Comparison of ENCODE assay signal across 14 cellular contexts in the genomic region with DNA sequence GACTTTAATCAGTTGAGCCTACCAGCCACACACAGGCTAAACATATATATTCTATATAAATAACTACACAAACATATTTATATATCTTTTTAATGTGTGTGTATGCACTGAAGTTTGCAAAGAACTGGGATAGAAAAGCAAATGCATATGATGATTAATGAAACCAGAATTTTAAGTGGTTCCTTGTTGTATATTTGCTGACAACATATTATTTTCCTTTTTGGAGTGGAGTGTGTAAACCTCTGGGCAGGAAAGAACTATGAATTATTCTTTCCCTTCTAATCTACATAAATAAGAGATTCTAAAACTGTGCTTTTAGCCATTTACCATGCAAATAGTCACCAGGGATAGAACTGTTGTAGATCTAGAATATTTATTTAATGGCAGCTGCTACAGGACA.
A peak's percentile ranks its signal among the peaks of the same experiment; 100 is the strongest.
DNase-seq lines count a peak whose midpoint lies in the region; ATAC-seq and TF ChIP-seq lines count a peak whose summit lies in the region.
"Had no signal": no experiment of that assay in that cellular context is flagged by ENCODE, and none has a peak within 500 bp of the region (broad histone marks: within the 10 kb centered on the region; RNA-seq: fewer than 3 reads in every experiment).

No MANE protein-coding gene starts in this region.

- 0 out of 2 replicates have a peak overlapping the region, but pooled peaks have one; percentile 50 for H3K4me2 ChIP-seq in GM23338
- H3K4me2 ChIP-seq in mesenchymal stem cell (ENCODE audit: low read length, poor library complexity, severe bottlenecking), result no peak overlapping the region

- no peak overlapping the region for H2AK5ac ChIP-seq in mesenchymal stem cell (ENCODE audit: low read length, severe bottlenecking)

- H3K4me1 Mint-ChIP-seq in GM23338 (peaks cover 27% of the 10 kb centered on the region), brain (peaks cover 31% of the 10 kb centered on the region)
- H3K4me1 Mint-ChIP-seq: CD8-positive, alpha-beta memory T cell had no signal

- H3K27me3 ChIP-seq in GM23338 (ENCODE audit: insufficient read depth) (no peaks in the 10 kb centered on the region), mesenchymal stem cell (ENCODE audit: control insufficient read depth in 1 of 2, insufficient read depth in 1 of 2, low read length in 2 of 2) (no peaks in the 10 kb centered on the region), spleen (replicated peaks in 1 of 7) (no peaks in the 10 kb centered on the region)
- H3K27me3 ChIP-seq: BE2C had no signal

- H3K27ac Mint-ChIP-seq in GM23338 (no peak overlapping the region), brain (peak overlapping the region in 4 of 5 experiments; percentile 73 to 95 (median 86))
- H3K27ac Mint-ChIP-seq: CD4-positive, CD25-positive, alpha-beta regulatory T cell had no signal

- no peaks in the 10 kb centered on the region for H3F3A ChIP-seq in GM23338 (replicated peaks; ENCODE audit: low read depth)

- H4K8ac ChIP-seq in mesenchymal stem cell (ENCODE audit: low read length), result no peak overlapping the region

- no peaks in the 10 kb centered on the region for H3K36me3 ChIP-seq in GM23338 (ENCODE audit: insufficient read depth)
- H3K36me3 ChIP-seq in mesenchymal stem cell (ENCODE audit: control insufficient read depth in 1 of 2, insufficient read depth in 2 of 2, low read depth in 1 of 2, low read length in 2 of 2), result no peaks in the 10 kb centered on the region
- H3K36me3 ChIP-seq in spleen, result no peaks in the 10 kb centered on the region
- H3K36me3 ChIP-seq: BE2C had no signal

- H3K27me3 Mint-ChIP-seq in GM23338 (ENCODE audit: insufficient read depth, low read depth, poor library complexity), result peaks cover 4% of the 10 kb centered on the region
- H3K27me3 Mint-ChIP-seq in brain, result peaks cover 4% of the 10 kb centered on the region
- H3K27me3 Mint-ChIP-seq: CD4-positive, CD25-positive, alpha-beta regulatory T cell had no signal

- no peak overlapping the region for H2BK120ac ChIP-seq in mesenchymal stem cell (ENCODE audit: low read depth, low read length)

- H3K4me3 ChIP-seq in GM23338, result no peak overlapping the region
- no peak overlapping the region for H3K4me3 ChIP-seq in mesenchymal stem cell (ENCODE audit: insufficient read depth in 1 of 2, low read depth in 1 of 2, low read length in 2 of 2)
- H3K4me3 ChIP-seq in spleen, result no peak overlapping the region
- H3K4me3 ChIP-seq: GM23248 had no signal

- H3K14ac ChIP-seq in mesenchymal stem cell (ENCODE audit: low read length in 2 of 2), result no peak overlapping the region

- H2BK15ac ChIP-seq in mesenchymal stem cell (ENCODE audit: low read depth, poor library complexity, severe bottlenecking), result no peak overlapping the region

- ATAC-seq in GM23338 (no peak), HG02884 (IDR thresholded peaks at IDR 0.05; ENCODE audit: unreplicated experiment) (no peak)

- H3K9me2 ChIP-seq in GM23338 (ENCODE audit: insufficient read depth), result peaks cover 6% of the 10 kb centered on the region; the same call in 1 of the 2 replicates

- H3K9me3 ChIP-seq in mesenchymal stem cell (ENCODE audit: control insufficient read depth, low read length), result no peaks in the 10 kb centered on the region
- peaks cover 0 to 9% (median 3%) of the 10 kb centered on the region in 8 donors for H3K9me3 ChIP-seq in spleen
- H3K9me3 ChIP-seq: BE2C had no signal

- H3K9ac ChIP-seq in mesenchymal stem cell (ENCODE audit: low read length), result no peak overlapping the region
- H3K9ac ChIP-seq: GM23248 had no signal

- H4K91ac ChIP-seq in mesenchymal stem cell (ENCODE audit: low read length), result no peak overlapping the region

- no peak overlapping the region for H2AFZ ChIP-seq in GM23338
- H2AFZ ChIP-seq in mesenchymal stem cell (ENCODE audit: low read depth, low read length), result no peak overlapping the region
- H2AFZ ChIP-seq: GM23248 had no signal

- DNase-seq in GM23338 (ENCODE audit: low spot score) (no peak), NCI-H526 treated with DMSO at 0.1 percent for 48 hours (lab: John Stamatoyannopoulos, UW) (peak; percentile 72), mesenchymal stem cell (peak; percentile 8), spleen (no peak), midbrain (lab: John Stamatoyannopoulos, UW) (no peak)
- DNase-seq: ACHN; BE2C; CD4-positive, CD25-positive, alpha-beta regulatory T cell; CD8-positive, alpha-beta memory T cell; COR-L47; GM23248; HCEC 1CT had no signal

- H2BK12ac ChIP-seq in mesenchymal stem cell (ENCODE audit: low read length in 2 of 2), result no peak overlapping the region

- TF ChIP-seq CTCF in GM23338 (conservative IDR thresholded peaks at IDR 0.05; ENCODE audit: low read depth in 2 of 2), result no peak
- no peak for TF ChIP-seq CTCF in brain (conservative IDR thresholded peaks at IDR 0.05)
- no peak for TF ChIP-seq CTCF in spleen (IDR thresholded peaks at IDR 0.05 in 8 of 11, conservative IDR thresholded peaks at IDR 0.05 in 3 of 11)

- no peaks in the 10 kb centered on the region for H3K79me1 ChIP-seq in mesenchymal stem cell (replicated peaks; ENCODE audit: low read length, poor library complexity, severe bottlenecking)

- no peak overlapping the region for H2BK5ac ChIP-seq in mesenchymal stem cell (ENCODE audit: low read depth, low read length, poor library complexity, severe bottlenecking)

- H3K4ac ChIP-seq in mesenchymal stem cell (ENCODE audit: low read depth in 1 of 2, low read length in 2 of 2), result no peak overlapping the region

- H3K9me3 Mint-ChIP-seq in GM23338, result peaks cover 4% of the 10 kb centered on the region
- H3K9me3 Mint-ChIP-seq in brain, result peaks cover 0 to 11% (median 5%) of the 10 kb centered on the region in 5 experiments
- H3K9me3 Mint-ChIP-seq: CD4-positive, CD25-positive, alpha-beta regulatory T cell had no signal

- no peak overlapping the region for H3K23ac ChIP-seq in mesenchymal stem cell (ENCODE audit: low read length in 2 of 2)

- no peaks in the 10 kb centered on the region for H4K20me1 ChIP-seq in GM23338 (replicated peaks; ENCODE audit: insufficient read depth)

- H3K4me1 ChIP-seq in GM23338 (ENCODE audit: insufficient read depth), result peaks cover 16% of the 10 kb centered on the region
- peaks cover 1% of the 10 kb centered on the region for H3K4me1 ChIP-seq in mesenchymal stem cell (ENCODE audit: control insufficient read depth, insufficient read depth, low read depth, low read length)
- H3K4me1 ChIP-seq in spleen, result no peaks in the 10 kb centered on the region
- H3K4me1 ChIP-seq: BE2C had no signal

- H3K4me3 Mint-ChIP-seq in GM23338, result no peak overlapping the region
- no peak overlapping the region for H3K4me3 Mint-ChIP-seq in brain
- H3K4me3 Mint-ChIP-seq: CD8-positive, alpha-beta memory T cell had no signal

- intact Hi-C loops in spleen (cut with DNase I; ENCODE audit: low total_unique reads), result loop anchor here (10.0 kb wide), 1 partner anchor 148 kb away; no protein-coding TSS in a partner anchor

- TF ChIP-seq POLR2A in spleen (IDR thresholded peaks at IDR 0.05), result no peak

- H3K36me3 Mint-ChIP-seq in GM23338 (ENCODE audit: low read depth), result peaks cover 5% of the 10 kb centered on the region
- peaks cover 6% of the 10 kb centered on the region for H3K36me3 Mint-ChIP-seq in brain

- H3K27ac ChIP-seq in GM23338 (ENCODE audit: low read depth), result no peak overlapping the region
- no peak overlapping the region for H3K27ac ChIP-seq in mesenchymal stem cell (ENCODE audit: low read length, poor library complexity, severe bottlenecking)
- no peak overlapping the region for H3K27ac ChIP-seq in spleen
- H3K27ac ChIP-seq: GM23248 had no signal

- no peak overlapping the region for H3K18ac ChIP-seq in mesenchymal stem cell (ENCODE audit: low read depth in 1 of 2, low read length in 2 of 2)

- H3K79me2 ChIP-seq in GM23338 (replicated peaks; ENCODE audit: insufficient read depth), result no peaks in the 10 kb centered on the region

TF ChIP-seq in GM23338, 12 proteins besides CTCF, POLR2A, EP300 and RAD21:
- TF ChIP-seq, protein P1, sequence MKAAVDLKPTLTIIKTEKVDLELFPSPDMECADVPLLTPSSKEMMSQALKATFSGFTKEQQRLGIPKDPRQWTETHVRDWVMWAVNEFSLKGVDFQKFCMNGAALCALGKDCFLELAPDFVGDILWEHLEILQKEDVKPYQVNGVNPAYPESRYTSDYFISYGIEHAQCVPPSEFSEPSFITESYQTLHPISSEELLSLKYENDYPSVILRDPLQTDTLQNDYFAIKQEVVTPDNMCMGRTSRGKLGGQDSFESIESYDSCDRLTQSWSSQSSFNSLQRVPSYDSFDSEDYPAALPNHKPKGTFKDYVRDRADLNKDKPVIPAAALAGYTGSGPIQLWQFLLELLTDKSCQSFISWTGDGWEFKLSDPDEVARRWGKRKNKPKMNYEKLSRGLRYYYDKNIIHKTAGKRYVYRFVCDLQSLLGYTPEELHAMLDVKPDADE (IDR thresholded peaks at IDR 0.05), result no peak
- TF ChIP-seq CREB1 (CRISPR knock-in tag; IDR thresholded peaks at IDR 0.05; ENCODE audit: low read depth), result no peak

Comparison
In these comparisons a context has a peak if more than half of its experiments do, and no peak if none do; other contexts are left out.
1. DNase-seq: peak in NCI-H526 treated with DMSO at 0.1 percent for 48 hours (single experiment) and mesenchymal stem cell (single experiment); none in GM23338 (single experiment), spleen (single experiment) and midbrain (single experiment).